ENCODE assay signal across 9 cellular contexts in genomic region chrX:7110821-7111276, GRCh38. TPM values are rescaled to one million over a fixed set of nuclear protein-coding genes. Genes with fewer than 3 reads are reported as not detected.
A peak's percentile ranks its signal among the peaks of the same experiment; 100 is the strongest.
DNase-seq lines count a peak whose midpoint lies in the region; ATAC-seq, FAIRE-seq and TF ChIP-seq lines count a peak whose summit lies in the region.
"Had no signal": no experiment of that assay in that cellular context is flagged by ENCODE, and none has a peak within 500 bp of the region (broad histone marks: within the 10 kb centered on the region; RNA-seq: fewer than 3 reads in every experiment).

No MANE protein-coding gene starts in this region.

- in situ Hi-C loops in K562 (cut with MboI) (no loop called here), GM23248 (cut with MboI) (no loop called here)

- no peaks in the 10 kb centered on the region for H3K9me2 ChIP-seq in GM23248 (ENCODE audit: insufficient read depth)

- TF ChIP-seq RAD21 in K562 (CRISPR knock-in tag; conservative IDR thresholded peaks at IDR 0.05 in 1 of 2, IDR thresholded peaks at IDR 0.05 in 1 of 2), result no peak

- no peak for TF ChIP-seq EP300 in K562 (IDR thresholded peaks at IDR 0.05; ENCODE audit: low read length)

- no peak overlapping the region for H3K4me3 ChIP-seq in K562
- no peak overlapping the region for H3K4me3 ChIP-seq in GM23248

- no peaks in the 10 kb centered on the region for H3K9me3 ChIP-seq in K562 (replicated peaks; ENCODE audit: control insufficient read depth, insufficient read depth, low read depth, low read length)
- H3K9me3 ChIP-seq in GM23248 (ENCODE audit: low read depth), result no peaks in the 10 kb centered on the region

- POLR2A ChIA-PET in K562 (lab: Yijun Ruan, JAX), result no interaction called here

- H3K9me1 ChIP-seq in K562 (ENCODE audit: control insufficient read depth, insufficient read depth, low read length), result no peaks in the 10 kb centered on the region

- H3K9ac ChIP-seq in K562 (ENCODE audit: insufficient read depth in 1 of 2, low read depth in 2 of 2, low read length in 2 of 2) (no peak overlapping the region), GM23248 (no peak overlapping the region)

- ATAC-seq in GM21423 (IDR thresholded peaks at IDR 0.05; ENCODE audit: unreplicated experiment), result peak; percentile 43
- peak; percentile 31 for ATAC-seq in HG03558 (IDR thresholded peaks at IDR 0.05; ENCODE audit: extremely low read depth, unreplicated experiment)
- ATAC-seq in K562, result peak; percentile 36; the same call in 1 of the 3 replicates
- ATAC-seq: sciatic nerve had no signal

- TF ChIP-seq POLR2A in GM10847 (IDR thresholded peaks at IDR 0.05; ENCODE audit: extremely low read depth, insufficient read length), result peak; percentile 26
- no peak for TF ChIP-seq POLR2A in K562 (conservative IDR thresholded peaks at IDR 0.05)

- H3K27ac ChIP-seq in K562 (ENCODE audit: extremely low read depth, low read depth, low read length) (peak overlapping the region; percentile 48; the same call in 1 of the 3 replicates), GM23248 (no peak overlapping the region)

- 22% methylated on average over 4 of the region's 5 CpGs for WGBS in K562 (ENCODE audit: insufficient coverage, low coverage, missing lambda C conversion rate)
- WGBS in GM23248 (ENCODE audit: low coverage in 1 of 2, low lambda C conversion rate in 2 of 2, missing lambda C conversion rate in 2 of 2), 2 experiments, result 71 to 83% methylated on average over 1 to 5 of the region's 5 CpGs

- H2AFZ ChIP-seq in K562 (ENCODE audit: low read depth, low read length) (no peak overlapping the region), GM23248 (no peak overlapping the region)

- H3K27me3 ChIP-seq in K562 (ENCODE audit: control insufficient read depth in 2 of 2, insufficient read depth in 2 of 2, low read length in 2 of 2) (no peaks in the 10 kb centered on the region), GM23248 (replicated peaks; ENCODE audit: insufficient read depth) (no peaks in the 10 kb centered on the region)

- no TSS peak for BruUV-seq in K562 (replicated peaks; lab: Mats Ljungman, UMichigan)

- intact Hi-C loops in K562 (cut with micrococcal nuclease), result no loop called here

- H4K20me1 ChIP-seq in K562 (replicated peaks; ENCODE audit: control insufficient read depth, insufficient read depth, low read length), result no peaks in the 10 kb centered on the region
- no peaks in the 10 kb centered on the region for H4K20me1 ChIP-seq in GM23248 (ENCODE audit: insufficient read depth)

- CTCF ChIA-PET in K562 (lab: Yijun Ruan, JAX; ENCODE audit: low intra/inter-chr PET ratio), result no interaction called here

- no peak for TF ChIP-seq CTCF in K562 (IDR thresholded peaks at IDR 0.05 in 2 of 3, conservative IDR thresholded peaks at IDR 0.05 in 1 of 3; ENCODE audit: insufficient read depth in 2 of 3, low read depth in 1 of 3, low read length in 3 of 3)

- peak in 1 of 4 experiments; percentile 32 for DNase-seq in K562 (ENCODE audit: extremely low read depth in 1 of 4, low spot score in 3 of 4)
- DNase-seq in GM23248, result no peak
- no peak for DNase-seq in nucleus accumbens (lab: John Stamatoyannopoulos, UW)
- DNase-seq in NCI-H526 treated with DMSO at 0.1 percent for 48 hours (lab: John Stamatoyannopoulos, UW), result no peak
- no peak for DNase-seq in NCI-H446 treated with DMSO at 0.1 percent for 48 hours (lab: John Stamatoyannopoulos, UW)

- no peaks in the 10 kb centered on the region; a peak in 3 of 5 replicates for H3K4me1 ChIP-seq in K562 (replicated peaks in 1 of 2; ENCODE audit: control insufficient read depth in 2 of 2, insufficient read depth in 2 of 2, low read length in 2 of 2)
- H3K4me1 ChIP-seq in GM23248 (ENCODE audit: insufficient read depth), result no peaks in the 10 kb centered on the region

- H3K36me3 ChIP-seq in K562 (ENCODE audit: control insufficient read depth, insufficient read depth, low read length) (0 out of 3 replicates have a peak, but pooled peaks cover 2% of the 10 kb centered on the region), GM23248 (ENCODE audit: low read depth) (no peaks in the 10 kb centered on the region)

- no peak overlapping the region for H3K4me2 ChIP-seq in K562 (ENCODE audit: insufficient read depth, low read length)
- H3K4me2 ChIP-seq in GM23248 (ENCODE audit: unreplicated experiment), result no peak overlapping the region

- H3K79me2 ChIP-seq in K562 (ENCODE audit: control insufficient read depth, insufficient read depth, low read length) (no peaks in the 10 kb centered on the region; the same call in 2 of the 3 replicates), GM23248 (ENCODE audit: insufficient read depth) (no peaks in the 10 kb centered on the region)

- FAIRE-seq in K562 (lab: Jason Lieb, UNC), result no peak

- no peaks in the 10 kb centered on the region for H3F3A ChIP-seq in GM23248 (ENCODE audit: insufficient read depth)

TF ChIP-seq in K562, 482 proteins besides CTCF, POLR2A, EP300 and RAD21 (continues in another document):
- TF ChIP-seq ARID1B (IDR thresholded peaks at IDR 0.05) (peak; percentile 23; the same call in 1 of the 2 replicates), TAF9B (IDR thresholded peaks at IDR 0.05; ENCODE audit: partially characterized antibody) (no peak), TCF3 (CRISPR knock-in tag; IDR thresholded peaks at IDR 0.05) (peak; percentile 48), KAT7 (CRISPR knock-in tag; IDR thresholded peaks at IDR 0.05; ENCODE audit: borderline replicate concordance) (no peak), KDM1A (IDR thresholded peaks at IDR 0.05) (peak; percentile 74 to 85; a peak in 3 of 4 replicates), ZBTB17 (CRISPR knock-in tag; IDR thresholded peaks at IDR 0.05) (0 out of 2 replicates have a peak, but pooled peaks have one; percentile 30)

RNA-seq across cellular contexts. Expression of gene STS, which starts 36.7 kb away (rescaled TPM):
- 0.65 and 1.1 TPM in 2 replicates for total RNA-seq in K562 (2011; cell fraction: chromatin; rRNA removed; ENCODE audit: low replicate concordance)
- 0.66 and 0.83 TPM in 2 replicates for total RNA-seq in K562 (2011; cell fraction: nucleolus; rRNA removed)
- total RNA-seq in K562 (2011; cell fraction: nucleoplasm; rRNA removed), result 1.2 and 1.8 TPM in 2 replicates
- total RNA-seq in K562 (2014; rRNA removed), result 0.36 and 0.65 TPM in 2 replicates
- total RNA-seq in K562 (2014; rRNA removed; fragmentation: Illumina TruSeq; extraction: Trizol), result 0.83 and 0.91 TPM in 2 replicates
- total RNA-seq in K562 (2015; rRNA removed; fragmentation: Illumina TruSeq; extraction: Trizol), result 1.1 and 1.3 TPM in 2 replicates
- 0.73 and 0.76 TPM in 2 replicates for total RNA-seq in K562 (2021)
- 0.53 and 0.63 TPM in 2 replicates for polyA plus RNA-seq in K562 (2011; rRNA removed)
- 0.52 and 0.59 TPM in 2 replicates for polyA plus RNA-seq in K562 (2011; cell fraction: cytosol; rRNA removed)
- 0.48 and 0.51 TPM in 2 replicates for polyA plus RNA-seq in K562 (2011; cell fraction: nucleus; rRNA removed)
- polyA plus RNA-seq in K562 (2012), result 0.87 and 0.93 TPM in 2 replicates
- 0.75 and 0.89 TPM in 2 replicates for polyA plus RNA-seq in K562 (2014; fragmentation: Illumina TruSeq; extraction: Trizol)
- polyA plus RNA-seq in K562 (2014; fragmentation: Nextera tagmentation; extraction: Ambion mirVana), result under 1 TPM; 0.14 to 0.39 TPM
- polyA plus RNA-seq in K562 (2014; rRNA removed), result 0.21 and 0.45 TPM in 2 replicates
- polyA minus RNA-seq in K562 (2011; rRNA and poly(A)+ RNA removed), result 1.7 and 1.8 TPM in 2 replicates
- polyA minus RNA-seq in K562 (2011; cell fraction: cytosol; rRNA and poly(A)+ RNA removed), result 0.64 and 0.86 TPM in 2 replicates
- 0.54 and 0.89 TPM in 2 replicates for polyA minus RNA-seq in K562 (2011; cell fraction: nucleus; rRNA and poly(A)+ RNA removed)
- 10.9 and 13.6 TPM in 2 replicates for total RNA-seq in GM23248 (2014; rRNA removed; shearing (Covaris generic))
- 10.6 and 11.3 TPM in 2 replicates for polyA plus RNA-seq in GM23248 (2016; fragmentation: Nextera tagmentation; extraction: Ambion mirVana)

RNA-seq across cellular contexts. Expression of gene PUDP, which starts 37.1 kb away (rescaled TPM):
- total RNA-seq in K562 (2011; cell fraction: chromatin; rRNA removed; ENCODE audit: low replicate concordance), result 20.5 and 30.5 TPM in 2 replicates
- 10.2 and 12.4 TPM in 2 replicates for total RNA-seq in K562 (2011; cell fraction: nucleolus; rRNA removed)
- 20.8 and 28.0 TPM in 2 replicates for total RNA-seq in K562 (2011; cell fraction: nucleoplasm; rRNA removed)
- 13.6 and 13.8 TPM in 2 replicates for total RNA-seq in K562 (2014; rRNA removed)
- 21.1 and 21.2 TPM in 2 replicates for total RNA-seq in K562 (2014; rRNA removed; fragmentation: Illumina TruSeq; extraction: Trizol)
- total RNA-seq in K562 (2015; rRNA removed; fragmentation: Illumina TruSeq; extraction: Trizol), result 19.0 and 21.4 TPM in 2 replicates
- total RNA-seq in K562 (2021), result 29.2 and 31.7 TPM in 2 replicates
- 36.7 and 48.6 TPM in 2 replicates for polyA plus RNA-seq in K562 (2011; rRNA removed)
- 28.7 and 34.0 TPM in 2 replicates for polyA plus RNA-seq in K562 (2011; cell fraction: cytosol; rRNA removed)
- 12.5 and 15.8 TPM in 2 replicates for polyA plus RNA-seq in K562 (2011; cell fraction: nucleus; rRNA removed)
- 29.9 and 35.2 TPM in 2 replicates for polyA plus RNA-seq in K562 (2012)
- 29.8 and 36.7 TPM in 2 replicates for polyA plus RNA-seq in K562 (2014; fragmentation: Illumina TruSeq; extraction: Trizol)
- 10 to 100 TPM; 61.9 to 63.0 TPM for polyA plus RNA-seq in K562 (2014; fragmentation: Nextera tagmentation; extraction: Ambion mirVana)
- polyA plus RNA-seq in K562 (2014; rRNA removed), result 27.8 and 31.3 TPM in 2 replicates
- 48.9 and 52.5 TPM in 2 replicates for polyA minus RNA-seq in K562 (2011; rRNA and poly(A)+ RNA removed)
- polyA minus RNA-seq in K562 (2011; cell fraction: cytosol; rRNA and poly(A)+ RNA removed), result 21.5 and 21.8 TPM in 2 replicates
- polyA minus RNA-seq in K562 (2011; cell fraction: nucleus; rRNA and poly(A)+ RNA removed), result 10.6 and 16.1 TPM in 2 replicates
- total RNA-seq in GM23248 (2014; rRNA removed; shearing (Covaris generic)), result 4.0 and 11.8 TPM in 2 replicates
- 11.6 and 12.7 TPM in 2 replicates for polyA plus RNA-seq in GM23248 (2016; fragmentation: Nextera tagmentation; extraction: Ambion mirVana)
